9 cellular contexts compared by ENCODE assay signal in the genomic region with DNA sequence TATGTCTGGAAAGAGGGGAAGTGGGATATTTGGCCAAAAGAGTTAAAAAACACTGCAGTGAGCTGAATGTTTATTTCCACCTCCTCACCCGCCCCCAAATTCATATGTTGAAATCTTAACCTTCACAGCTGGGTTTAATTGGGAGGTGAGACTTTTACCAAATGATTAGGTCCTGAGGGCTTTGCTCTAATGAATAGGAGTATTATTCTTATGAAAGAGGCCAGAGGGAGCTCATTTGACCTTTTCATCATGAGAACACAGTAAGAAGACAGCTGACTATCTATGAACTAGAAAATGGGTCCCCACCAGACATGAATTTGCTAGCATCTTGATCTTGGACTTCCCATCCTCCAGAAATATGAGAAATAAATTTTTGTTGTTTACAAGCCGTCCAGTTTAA.
"Had no signal": no experiment of that assay in that cellular context is flagged by ENCODE, and none has a peak within 500 bp of the region (broad histone marks: within the 10 kb centered on the region; RNA-seq: fewer than 3 reads in every experiment).

No MANE protein-coding gene starts in this region.

- ATAC-seq: HCT116, K562 had no signal

- H3K36me3 ChIP-seq: HAP-1 had no signal

- DNase-seq: GM23248, GOT3, H7, HFFc6, IMR-90 had no signal

- H3K27ac ChIP-seq: GM23248, HL-60 had no signal

- H3K4me3 ChIP-seq: GM23248, HAP-1, K562 had no signal

- H3K9me3 ChIP-seq: HAP-1 had no signal

- H3K4me1 ChIP-seq: HAP-1 had no signal
